Comparison of ENCODE assay signal across 20 cellular contexts in the genomic region with DNA sequence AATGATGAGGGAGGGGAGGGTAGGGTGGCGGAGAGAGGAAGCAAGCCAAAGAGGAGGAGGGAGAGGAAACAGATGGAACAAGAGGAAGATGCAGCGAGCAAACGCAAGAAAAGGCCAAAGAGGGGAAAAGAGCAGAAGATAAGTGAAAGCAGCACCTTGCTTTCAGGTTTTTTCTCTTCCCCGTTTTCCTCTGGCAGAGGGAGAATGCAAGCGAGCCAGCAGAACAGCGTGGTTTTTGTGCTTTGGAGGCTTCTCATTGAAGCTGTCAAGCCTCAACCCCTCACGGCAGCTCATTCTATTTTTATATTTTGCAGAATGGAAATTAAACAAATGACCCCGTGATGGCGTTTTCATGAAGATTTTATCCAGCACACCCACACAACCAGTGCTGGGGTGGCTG.
DNase-seq lines count a peak whose midpoint lies in the region; ATAC-seq and TF ChIP-seq lines count a peak whose summit lies in the region.
"Had no signal": no experiment of that assay in that cellular context is flagged by ENCODE, and none has a peak within 500 bp of the region (broad histone marks: within the 10 kb centered on the region; RNA-seq: fewer than 3 reads in every experiment).

No MANE protein-coding gene starts in this region.

- POLR2A ChIA-PET in activated naive CD8-positive, alpha-beta T cell treated with anti-CD3 and anti-CD28 coated beads, Interleukin-2, amount 10 ng/mL, durations not matched to agents 7 days and 5 days (lab: Charles Lee), result no interaction called here
- POLR2A ChIA-PET in HEK293 (lab: Yijun Ruan, JAX), result interaction anchor here (0.5 kb wide), 1 partner anchor 256 kb away, joined by 3 read pairs; no protein-coding TSS in a partner anchor

- dilution Hi-C loops in mammary epithelial cell (cut with HindIII; ENCODE audit: low sequenced_read_pairs), result no loop called here

- DNase-seq in activated naive CD8-positive, alpha-beta T cell treated with anti-CD3 and anti-CD28 coated beads, Interleukin-2, amount 10 ng/mL, durations not matched to agents 7 days and 5 days, result no peak
- DNase-seq in activated naive CD8-positive, alpha-beta T cell treated with anti-CD3 and anti-CD28 coated beads for 36 hours, result no peak
- no peak for DNase-seq in stimulated activated naive B cell treated with anti-CD40 and anti-IgM and Interleukin-4, amounts not matched to agents 10 μg/mL and 1 μg/mL and 100 μg/mL, for 72 hours
- DNase-seq in KG1 (lab: John Stamatoyannopoulos, UW), result no peak
- no peak for DNase-seq in mammary epithelial cell
- DNase-seq: activated CD4-positive, CD25-positive, alpha-beta regulatory T cell treated with anti-CD3 and anti-CD28 coated beads, Interleukin-2, amount 50 U/mL, for 72 hours; activated effector memory CD4-positive, alpha-beta T cell treated with Interleukin-2 at 50 U/mL for 16 hours; kidney glomerular epithelial cell; ovary; small intestine; uterus had no signal

- H3K4me3 ChIP-seq in HEK293 (ENCODE audit: low read depth, low read length) (no peak overlapping the region), mammary epithelial cell (replicated peaks in 1 of 3; ENCODE audit: insufficient read depth in 1 of 3, low read depth in 2 of 3, low read length in 3 of 3) (no peak overlapping the region)
- H3K4me3 ChIP-seq: hepatocyte, K562, ovary, uterus had no signal

- intact Hi-C loops in mammary epithelial cell (cut with micrococcal nuclease), result no loop called here

- no peaks in the 10 kb centered on the region for H3K9me3 Mint-ChIP-seq in activated naive CD8-positive, alpha-beta T cell treated with anti-CD3 and anti-CD28 coated beads, Interleukin-2, amount 10 ng/mL, durations not matched to agents 7 days and 5 days
- no peaks in the 10 kb centered on the region for H3K9me3 Mint-ChIP-seq in activated naive CD8-positive, alpha-beta T cell treated with anti-CD3 and anti-CD28 coated beads for 36 hours
- no peaks in the 10 kb centered on the region for H3K9me3 Mint-ChIP-seq in activated T-helper 17 cell treated with anti-CD3 and anti-CD28 coated beads, Interleukin-2, amount 50 U/mL, for 72 hours
- no peaks in the 10 kb centered on the region for H3K9me3 Mint-ChIP-seq in stimulated activated naive B cell treated with anti-CD40 and anti-IgM and Interleukin-4, amounts not matched to agents 10 μg/mL and 1 μg/mL and 100 μg/mL, for 72 hours
- H3K9me3 Mint-ChIP-seq: dendritic cell treated with granulocyte-macrophage colony-stimulating factor and Interleukin-4, amounts not matched to agents 40 ng/mL and 50 ng/mL, for 4 days; stimulated activated memory B cell treated with anti-CD40 and anti-IgM and Interleukin-4, amounts not matched to agents 10 μg/mL and 1 μg/mL and 100 μg/mL, for 72 hours had no signal

- H3K36me3 ChIP-seq in HEK293 (ENCODE audit: control insufficient read depth in 2 of 2, insufficient read depth in 1 of 2, low read length in 2 of 2), result no peaks in the 10 kb centered on the region
- H3K36me3 ChIP-seq in mammary epithelial cell (ENCODE audit: insufficient read depth, low read length), result no peaks in the 10 kb centered on the region
- H3K36me3 ChIP-seq: ovary, uterus had no signal

- no peak overlapping the region for H3K27ac Mint-ChIP-seq in activated naive CD8-positive, alpha-beta T cell treated with anti-CD3 and anti-CD28 coated beads, Interleukin-2, amount 10 ng/mL, durations not matched to agents 7 days and 5 days
- H3K27ac Mint-ChIP-seq in activated naive CD8-positive, alpha-beta T cell treated with anti-CD3 and anti-CD28 coated beads for 36 hours, result no peak overlapping the region
- H3K27ac Mint-ChIP-seq in activated T-helper 17 cell treated with anti-CD3 and anti-CD28 coated beads, Interleukin-2, amount 50 U/mL, for 72 hours, result no peak overlapping the region
- H3K27ac Mint-ChIP-seq in stimulated activated naive B cell treated with anti-CD40 and anti-IgM and Interleukin-4, amounts not matched to agents 10 μg/mL and 1 μg/mL and 100 μg/mL, for 72 hours, result peak overlapping the region; percentile 48
- H3K27ac Mint-ChIP-seq: dendritic cell treated with granulocyte-macrophage colony-stimulating factor and Interleukin-4, amounts not matched to agents 40 ng/mL and 50 ng/mL, for 4 days; stimulated activated memory B cell treated with anti-CD40 and anti-IgM and Interleukin-4, amounts not matched to agents 10 μg/mL and 1 μg/mL and 100 μg/mL, for 72 hours had no signal

- no peaks in the 10 kb centered on the region for H3K4me1 ChIP-seq in HEK293 (ENCODE audit: control insufficient read depth, insufficient read depth, low read length)
- peaks cover 5% of the 10 kb centered on the region for H3K4me1 ChIP-seq in mammary epithelial cell (ENCODE audit: insufficient read depth, low read length)
- H3K4me1 ChIP-seq: uterus had no signal

- H3K36me3 Mint-ChIP-seq in activated naive CD8-positive, alpha-beta T cell treated with anti-CD3 and anti-CD28 coated beads, Interleukin-2, amount 10 ng/mL, durations not matched to agents 7 days and 5 days, result peaks cover 39% of the 10 kb centered on the region
- peaks cover 11% of the 10 kb centered on the region for H3K36me3 Mint-ChIP-seq in activated naive CD8-positive, alpha-beta T cell treated with anti-CD3 and anti-CD28 coated beads for 36 hours
- H3K36me3 Mint-ChIP-seq in activated T-helper 17 cell treated with anti-CD3 and anti-CD28 coated beads, Interleukin-2, amount 50 U/mL, for 72 hours (ENCODE audit: low read depth), result no peaks in the 10 kb centered on the region
- no peaks in the 10 kb centered on the region for H3K36me3 Mint-ChIP-seq in stimulated activated naive B cell treated with anti-CD40 and anti-IgM and Interleukin-4, amounts not matched to agents 10 μg/mL and 1 μg/mL and 100 μg/mL, for 72 hours
- H3K36me3 Mint-ChIP-seq: stimulated activated memory B cell treated with anti-CD40 and anti-IgM and Interleukin-4, amounts not matched to agents 10 μg/mL and 1 μg/mL and 100 μg/mL, for 72 hours had no signal

- no peak overlapping the region for H2AFZ ChIP-seq in mammary epithelial cell (ENCODE audit: low read depth, low read length)
- H2AFZ ChIP-seq: hepatocyte had no signal

- in situ Hi-C loops in mammary epithelial cell (cut with MboI; ENCODE audit: low sequenced_read_pairs in 2 of 2), result no loop called here

- TF ChIP-seq CTCF in HEK293 (tag by site-specific recombination; IDR thresholded peaks at IDR 0.05) (no peak), mammary epithelial cell (conservative IDR thresholded peaks at IDR 0.05 in 1 of 2, IDR thresholded peaks at IDR 0.05 in 1 of 2; ENCODE audit: extremely low read depth in 1 of 2, insufficient read depth in 1 of 2, low read depth in 1 of 2, low read length in 2 of 2) (no peak)

- H4K20me1 ChIP-seq in mammary epithelial cell (ENCODE audit: insufficient read depth, low read length), result no peaks in the 10 kb centered on the region

- H3K27ac ChIP-seq in HEK293 (ENCODE audit: extremely low read depth, low read depth, low read length), result no peak overlapping the region
- H3K27ac ChIP-seq in mammary epithelial cell (ENCODE audit: insufficient read depth, low read depth, low read length), result no peak overlapping the region
- H3K27ac ChIP-seq: hepatocyte, ovary, uterus had no signal

- no peak overlapping the region for H3K4me2 ChIP-seq in mammary epithelial cell (ENCODE audit: insufficient read depth, low read depth, low read length)

- H3K27me3 Mint-ChIP-seq in activated naive CD8-positive, alpha-beta T cell treated with anti-CD3 and anti-CD28 coated beads, Interleukin-2, amount 10 ng/mL, durations not matched to agents 7 days and 5 days, result peaks cover 16% of the 10 kb centered on the region
- peaks cover 87% of the 10 kb centered on the region for H3K27me3 Mint-ChIP-seq in activated naive CD8-positive, alpha-beta T cell treated with anti-CD3 and anti-CD28 coated beads for 36 hours
- H3K27me3 Mint-ChIP-seq in activated T-helper 17 cell treated with anti-CD3 and anti-CD28 coated beads, Interleukin-2, amount 50 U/mL, for 72 hours, result peaks cover 50% of the 10 kb centered on the region
- peaks cover 27 to 39% of the 10 kb centered on the region in 2 donors for H3K27me3 Mint-ChIP-seq in stimulated activated naive B cell treated with anti-CD40 and anti-IgM and Interleukin-4, amounts not matched to agents 10 μg/mL and 1 μg/mL and 100 μg/mL, for 72 hours

- H3K4me1 Mint-ChIP-seq in activated naive CD8-positive, alpha-beta T cell treated with anti-CD3 and anti-CD28 coated beads, Interleukin-2, amount 10 ng/mL, durations not matched to agents 7 days and 5 days, result peaks cover 35% of the 10 kb centered on the region
- peaks cover 19% of the 10 kb centered on the region for H3K4me1 Mint-ChIP-seq in activated naive CD8-positive, alpha-beta T cell treated with anti-CD3 and anti-CD28 coated beads for 36 hours
- peaks cover 13% of the 10 kb centered on the region for H3K4me1 Mint-ChIP-seq in activated T-helper 17 cell treated with anti-CD3 and anti-CD28 coated beads, Interleukin-2, amount 50 U/mL, for 72 hours
- H3K4me1 Mint-ChIP-seq in stimulated activated naive B cell treated with anti-CD40 and anti-IgM and Interleukin-4, amounts not matched to agents 10 μg/mL and 1 μg/mL and 100 μg/mL, for 72 hours, result peaks cover 13 to 24% of the 10 kb centered on the region in 2 donors

- BruUV-seq in mammary epithelial cell (replicated peaks; lab: Mats Ljungman, UMichigan), result no TSS peak

- H3K79me2 ChIP-seq in mammary epithelial cell (ENCODE audit: insufficient read depth, low read length), result no peaks in the 10 kb centered on the region
- H3K79me2 ChIP-seq: hepatocyte had no signal

- CTCF ChIA-PET in HEK293 (lab: Yijun Ruan, JAX) (interaction anchor here (0.9 to 1.7 kb wide), 3 partner anchors 9 to 45 kb away, joined by 3 to 4 read pairs (median 4); no protein-coding TSS in a partner anchor), mammary epithelial cell (lab: Charles Lee; ENCODE audit: low non-redundant PET) (no interaction called here)

- H3K4me3 Mint-ChIP-seq in activated naive CD8-positive, alpha-beta T cell treated with anti-CD3 and anti-CD28 coated beads, Interleukin-2, amount 10 ng/mL, durations not matched to agents 7 days and 5 days, result peak overlapping the region; percentile 60
- H3K4me3 Mint-ChIP-seq in activated naive CD8-positive, alpha-beta T cell treated with anti-CD3 and anti-CD28 coated beads for 36 hours, result no peak overlapping the region
- peak overlapping the region; percentile 30 for H3K4me3 Mint-ChIP-seq in activated T-helper 17 cell treated with anti-CD3 and anti-CD28 coated beads, Interleukin-2, amount 50 U/mL, for 72 hours
- H3K4me3 Mint-ChIP-seq in stimulated activated naive B cell treated with anti-CD40 and anti-IgM and Interleukin-4, amounts not matched to agents 10 μg/mL and 1 μg/mL and 100 μg/mL, for 72 hours, result peak overlapping the region; percentile 45 to 51
- H3K4me3 Mint-ChIP-seq: dendritic cell treated with granulocyte-macrophage colony-stimulating factor and Interleukin-4, amounts not matched to agents 40 ng/mL and 50 ng/mL, for 4 days; stimulated activated memory B cell treated with anti-CD40 and anti-IgM and Interleukin-4, amounts not matched to agents 10 μg/mL and 1 μg/mL and 100 μg/mL, for 72 hours had no signal

- H3K9ac ChIP-seq in mammary epithelial cell (ENCODE audit: insufficient read depth, low read length), result no peak overlapping the region

- no peaks in the 10 kb centered on the region for H3K9me3 ChIP-seq in HEK293 (ENCODE audit: control insufficient read depth, insufficient read depth, low read depth, low read length)
- H3K9me3 ChIP-seq in mammary epithelial cell (replicated peaks; ENCODE audit: insufficient read depth, low read length), result no peaks in the 10 kb centered on the region
- H3K9me3 ChIP-seq: ovary, uterus had no signal

- WGBS in mammary epithelial cell (ENCODE audit: low coverage, missing lambda C conversion rate), result 5% methylated on average over 4 of the region's 9 CpGs

- peaks cover 15% of the 10 kb centered on the region for H3K27me3 ChIP-seq in mammary epithelial cell (ENCODE audit: insufficient read depth, low read length)
- H3K27me3 ChIP-seq: ovary, uterus had no signal

- no peak for ATAC-seq in activated naive CD8-positive, alpha-beta T cell treated with anti-CD3 and anti-CD28 coated beads, Interleukin-2, amount 10 ng/mL, durations not matched to agents 7 days and 5 days (ENCODE audit: low read depth)
- no peak for ATAC-seq in activated T-helper 17 cell treated with anti-CD3 and anti-CD28 coated beads, Interleukin-2, amount 50 U/mL, for 72 hours (replicated peaks)
- ATAC-seq in stimulated activated naive B cell treated with anti-CD40 and anti-IgM and Interleukin-4, amounts not matched to agents 10 μg/mL and 1 μg/mL and 100 μg/mL, for 72 hours (replicated peaks), result peak; percentile 41 to 42
- no peak for ATAC-seq in HG03095 (IDR thresholded peaks at IDR 0.05; ENCODE audit: unreplicated experiment)
- ATAC-seq: esophagus mucosa; K562; Panc1; stimulated activated memory B cell treated with anti-CD40 and anti-IgM and Interleukin-4, amounts not matched to agents 10 μg/mL and 1 μg/mL and 100 μg/mL, for 72 hours had no signal

Comparison
In these comparisons a context has a peak if more than half of its experiments do, and no peak if none do; other contexts are left out.
1. ATAC-seq: peak in stimulated activated naive B cell treated with anti-CD40 and anti-IgM and Interleukin-4, amounts not matched to agents 10 μg/mL and 1 μg/mL and 100 μg/mL, for 72 hours (2 of 2); none in activated naive CD8-positive, alpha-beta T cell treated with anti-CD3 and anti-CD28 coated beads, Interleukin-2, amount 10 ng/mL, durations not matched to agents 7 days and 5 days (single experiment), activated T-helper 17 cell treated with anti-CD3 and anti-CD28 coated beads, Interleukin-2, amount 50 U/mL, for 72 hours (single experiment) and HG03095 (single experiment).